8 cellular contexts compared by ENCODE assay signal in the genomic region with DNA sequence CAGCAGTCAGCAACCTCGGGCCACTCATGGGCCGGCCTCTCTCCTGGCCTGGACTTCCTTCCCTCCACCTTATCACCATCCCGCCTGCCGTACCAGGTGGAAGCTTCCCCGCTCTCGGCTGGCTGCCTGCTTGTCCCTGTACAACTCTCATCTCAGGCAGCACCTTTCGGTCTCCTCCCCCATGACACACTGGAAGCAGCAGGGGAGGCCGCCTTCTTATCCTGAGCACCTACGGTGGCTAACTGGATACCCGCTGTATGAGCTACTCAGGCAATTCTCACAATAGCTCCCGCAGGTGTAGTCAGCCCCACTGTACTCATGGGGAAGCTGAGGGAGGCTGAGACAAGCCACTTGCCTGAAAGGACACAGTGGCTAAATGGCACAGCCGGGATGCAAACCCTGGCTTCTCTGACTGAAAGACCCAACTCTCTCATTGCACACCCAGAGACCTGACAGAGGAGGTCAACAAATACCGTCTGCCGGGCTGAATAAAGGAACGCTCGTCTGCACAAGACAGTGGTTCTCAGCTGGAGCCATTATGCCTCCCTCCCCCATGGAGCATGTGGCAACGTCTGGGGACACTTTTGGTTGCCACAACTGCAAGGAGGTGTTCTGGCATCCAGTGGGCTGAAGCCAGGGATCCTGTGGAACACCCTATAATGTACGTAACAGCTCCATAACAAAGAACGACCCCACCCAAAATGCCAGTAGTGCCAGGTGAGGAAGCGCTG. TPM values are rescaled to one million over a fixed set of nuclear protein-coding genes. Genes with fewer than 3 reads are reported as not detected.
DNase-seq lines count a peak whose midpoint lies in the region; ATAC-seq and TF ChIP-seq lines count a peak whose summit lies in the region.

No MANE protein-coding gene starts in this region.

- WGBS in aorta, 2 donors: 88 to 89% methylated on average over 20 of the region's 20 CpGs

- H3K9ac ChIP-seq in OCI-LY3 (ENCODE audit: low read length): no peak overlapping the region

- H2AFZ ChIP-seq in OCI-LY3 (ENCODE audit: low read depth, low read length): no peak overlapping the region

- peak overlapping the region; percentile 54; the same call in 1 of the 2 replicates for H3K27ac ChIP-seq in OCI-LY3 (ENCODE audit: low read length)
- peak overlapping the region; percentile 96 for H3K27ac ChIP-seq in neutrophil
- H3K27ac ChIP-seq in aorta (ENCODE audit: low read depth in 1 of 2, low read length in 2 of 2): no peak overlapping the region

- DNase-seq in amniotic epithelial cell (ENCODE audit: low read depth) (peak; percentile 59), HPDE6-E6E7 (ENCODE audit: extremely low spot score) (no peak), aorta (no peak), epidermal melanocyte (ENCODE audit: insufficient read length, low spot score) (no peak), ACHN (no peak)

- no peak for TF ChIP-seq CTCF in OCI-LY3 (IDR thresholded peaks at IDR 0.05; ENCODE audit: low read depth, low read length)
- TF ChIP-seq CTCF in neutrophil (IDR thresholded peaks at IDR 0.05): no peak

- H3K4me2 ChIP-seq in OCI-LY3 (ENCODE audit: low read length): 0 out of 2 replicates have a peak overlapping the region, but pooled peaks have one; percentile 53

- H3K9me3 ChIP-seq in OCI-LY3 (ENCODE audit: insufficient read depth, low read length): peaks cover 5% of the 10 kb centered on the region; the same call in 1 of the 2 replicates
- no peaks in the 10 kb centered on the region for H3K9me3 ChIP-seq in neutrophil
- H3K9me3 ChIP-seq in aorta (ENCODE audit: control insufficient read depth, low read length): no peaks in the 10 kb centered on the region

- no peak for ATAC-seq in aorta (ENCODE audit: low FRiP score)

- intact Hi-C loops in aorta (cut with DNase I): no loop called here

- H3K36me3 ChIP-seq in OCI-LY3 (replicated peaks; ENCODE audit: low read depth, low read length) (peaks cover 37% of the 10 kb centered on the region), neutrophil (peaks cover 24% of the 10 kb centered on the region), aorta (ENCODE audit: control insufficient read depth in 1 of 2, insufficient read depth in 2 of 2, low read length in 1 of 2) (no peaks in the 10 kb centered on the region)

- H3K27me3 ChIP-seq in OCI-LY3 (ENCODE audit: low read depth, low read length): no peaks in the 10 kb centered on the region
- H3K27me3 ChIP-seq in neutrophil: no peaks in the 10 kb centered on the region
- H3K27me3 ChIP-seq in aorta (ENCODE audit: control insufficient read depth in 1 of 2, insufficient read depth in 2 of 2, low read length in 1 of 2): no peaks in the 10 kb centered on the region

- H4K20me1 ChIP-seq in OCI-LY3 (ENCODE audit: insufficient read depth, low read length): peaks cover 13% of the 10 kb centered on the region

- H3K4me3 ChIP-seq in OCI-LY3 (ENCODE audit: low read length) (no peak overlapping the region), neutrophil (ENCODE audit: low read depth in 1 of 2, low read length in 1 of 2) (peak overlapping the region; percentile 59 to 74), aorta (ENCODE audit: low read length in 2 of 2) (no peak overlapping the region)

- H3K4me1 ChIP-seq in OCI-LY3 (ENCODE audit: low read length) (peaks cover 45% of the 10 kb centered on the region), neutrophil (ENCODE audit: control insufficient read depth in 1 of 2, insufficient read depth in 1 of 2, low read depth in 1 of 2, low read length in 1 of 2) (peaks cover 93 to 98% of the 10 kb centered on the region in 2 experiments), aorta (ENCODE audit: control insufficient read depth in 1 of 2, insufficient read depth in 2 of 2, low read length in 2 of 2) (no peaks in the 10 kb centered on the region)

- in situ Hi-C loops in ACHN (cut with HindIII; ENCODE audit: low pct_ligation_motif_present, low pct_unique_long_range_greater_than_20kb, low sequenced_read_pairs): no loop called here

- peaks cover 96% of the 10 kb centered on the region for H3K79me2 ChIP-seq in OCI-LY3 (ENCODE audit: low read length)

- peak; percentile 3 for TF ChIP-seq POLR2A in GM19193 (IDR thresholded peaks at IDR 0.05; ENCODE audit: extremely low read depth, insufficient read depth, insufficient read length)

RNA-seq across cellular contexts. Expression of a gene that starts 9.6 kb away (rescaled TPM):
- 10 to 100 TPM; 32.5 to 67.7 TPM for total RNA-seq in aorta
- 1 to 10 TPM; 4.1 to 5.1 TPM for polyA plus RNA-seq in aorta

RNA-seq across cellular contexts. Expression of a gene that starts 15.5 kb away (rescaled TPM):
- total RNA-seq in aorta: not detected
- not detected for polyA plus RNA-seq in aorta

Comparison
In these comparisons a context has a peak if more than half of its experiments do, and no peak if none do; other contexts are left out.
1. H3K27ac ChIP-seq: peak in OCI-LY3 (single experiment) and neutrophil (single experiment); none in aorta (0 of 2).
2. H3K4me3 ChIP-seq: peak in neutrophil (2 of 2); none in OCI-LY3 (single experiment) and aorta (0 of 2).